ENCODE assay signal across 9 cellular contexts in genomic region chr19:35247526-35248309, GRCh38. TPM values are rescaled to one million over a fixed set of nuclear protein-coding genes. Genes with fewer than 3 reads are reported as not detected.
A peak's percentile ranks its signal among the peaks of the same experiment; 100 is the strongest.
DNase-seq lines count a peak whose midpoint lies in the region; ATAC-seq and TF ChIP-seq lines count a peak whose summit lies in the region.
"Had no signal": no experiment of that assay in that cellular context is flagged by ENCODE, and none has a peak within 500 bp of the region (broad histone marks: within the 10 kb centered on the region; RNA-seq: fewer than 3 reads in every experiment).

No MANE protein-coding gene starts in this region.

- H3K27ac Mint-ChIP-seq in T-helper 17 cell, result peak overlapping the region; percentile 93
- peak overlapping the region; percentile 90 for H3K27ac Mint-ChIP-seq in central memory CD8-positive, alpha-beta T cell (ENCODE audit: low read depth)

- peaks cover 3% of the 10 kb centered on the region for H3K36me3 Mint-ChIP-seq in T-helper 17 cell (ENCODE audit: low read depth)
- peaks cover 16% of the 10 kb centered on the region for H3K36me3 Mint-ChIP-seq in central memory CD8-positive, alpha-beta T cell (ENCODE audit: insufficient read depth)

- DNase-seq in CD1c-positive myeloid dendritic cell (ENCODE audit: extremely low spot score), result peak; percentile 34
- peak; percentile 39 to 48 (median 43) for DNase-seq in T-helper 17 cell
- no peak for DNase-seq in central memory CD8-positive, alpha-beta T cell (ENCODE audit: low spot score in 2 of 2)
- peak; percentile 90 for DNase-seq in lower lobe of right lung
- DNase-seq in stimulated activated naive CD8-positive, alpha-beta T cell treated with anti-CD3 and anti-CD28 coated beads, Interleukin-15, Interleukin-2, amounts not matched to agents 100 U/mL and 50 U/mL, for 24 hours, result peak; percentile 71
- no peak for DNase-seq in GF-D8 (lab: John Stamatoyannopoulos, UW)

- H3K27me3 ChIP-seq in HUES6 (ENCODE audit: control insufficient read depth, insufficient read depth, low read length), result no peaks in the 10 kb centered on the region
- peaks cover 24% of the 10 kb centered on the region for H3K27me3 ChIP-seq in lower lobe of right lung (ENCODE audit: low read depth)

- peak; percentile 53 for TF ChIP-seq CTCF in lower lobe of right lung (IDR thresholded peaks at IDR 0.05)

- H3K27ac ChIP-seq in HUES6 (ENCODE audit: low read depth, low read length) (peak overlapping the region; percentile 96), lower lobe of right lung (peak overlapping the region; percentile 95)

- peak overlapping the region; percentile 91 for H3K4me3 Mint-ChIP-seq in T-helper 17 cell
- peak overlapping the region; percentile 89 for H3K4me3 Mint-ChIP-seq in central memory CD8-positive, alpha-beta T cell

- H3K4me3 ChIP-seq in HUES6 (ENCODE audit: low read depth, low read length), result peak overlapping the region; percentile 68
- H3K4me3 ChIP-seq in lower lobe of right lung, result peak overlapping the region; percentile 71

- ATAC-seq in GM19372 (IDR thresholded peaks at IDR 0.05; ENCODE audit: low read depth, unreplicated experiment) (peak; percentile 48), T-helper 17 cell (peak; percentile 61), lower lobe of right lung (peak; percentile 89 to 91)
- ATAC-seq in central memory CD8-positive, alpha-beta T cell (replicated peaks; ENCODE audit: extremely low read depth, poor library complexity, severe bottlenecking), result peak; percentile 45
- peak; percentile 48 for ATAC-seq in stimulated activated naive CD8-positive, alpha-beta T cell treated with anti-CD3 and anti-CD28 coated beads, Interleukin-15, Interleukin-2, amounts not matched to agents 100 U/mL and 50 U/mL, for 24 hours

- H3K4me1 Mint-ChIP-seq in T-helper 17 cell, result peaks cover 32% of the 10 kb centered on the region
- H3K4me1 Mint-ChIP-seq in central memory CD8-positive, alpha-beta T cell, result peaks cover 36% of the 10 kb centered on the region

- H3K4me1 ChIP-seq in HUES6 (ENCODE audit: control insufficient read depth, insufficient read depth, low read length), result peaks cover 9% of the 10 kb centered on the region
- H3K4me1 ChIP-seq in lower lobe of right lung, result peaks cover 31% of the 10 kb centered on the region

- intact Hi-C loops in lower lobe of right lung (cut with DNase I), result no loop called here

- peak overlapping the region; percentile 92 for H3K9ac ChIP-seq in HUES6 (ENCODE audit: low read length)

- H3K27me3 Mint-ChIP-seq in T-helper 17 cell, result no peaks in the 10 kb centered on the region
- peaks cover 59% of the 10 kb centered on the region for H3K27me3 Mint-ChIP-seq in central memory CD8-positive, alpha-beta T cell

- H3K9me3 ChIP-seq in HUES6 (ENCODE audit: control insufficient read depth, insufficient read depth, low read depth, low read length), result no peaks in the 10 kb centered on the region
- no peaks in the 10 kb centered on the region for H3K9me3 ChIP-seq in T-helper 17 cell (ENCODE audit: control insufficient read depth, low read length, poor library complexity, severe bottlenecking)
- H3K9me3 ChIP-seq in lower lobe of right lung, result peaks cover 4% of the 10 kb centered on the region

- no peaks in the 10 kb centered on the region for H3K9me3 Mint-ChIP-seq in central memory CD8-positive, alpha-beta T cell

- peaks cover 20% of the 10 kb centered on the region for H3K36me3 ChIP-seq in HUES6 (ENCODE audit: control insufficient read depth, insufficient read depth, low read length)
- H3K36me3 ChIP-seq in lower lobe of right lung, result peaks cover 11% of the 10 kb centered on the region

RNA-seq across cellular contexts. Expression of gene LSR, which starts 1.1 kb away (rescaled TPM):
- total RNA-seq in T-helper 17 cell, result 10 to 100 TPM; 42.6 to 44.5 TPM
- 74.1 TPM for total RNA-seq in lower lobe of right lung

RNA-seq across cellular contexts. Expression of gene FAM187B, which starts 19.2 kb away (rescaled TPM):
- not detected for total RNA-seq in T-helper 17 cell
- 0.41 TPM for total RNA-seq in lower lobe of right lung
- total RNA-seq: frontal cortex had no signal

RNA-seq across cellular contexts. Expression of gene USF2, which starts 21.0 kb away (rescaled TPM):
- total RNA-seq in T-helper 17 cell, result 100 to 1,000 TPM; 204 to 299 TPM
- total RNA-seq in lower lobe of right lung, result 171 TPM

RNA-seq across cellular contexts. Expression of gene HAMP, which starts 34.6 kb away (rescaled TPM):
- total RNA-seq in T-helper 17 cell, result 1 to 10 TPM in 1 of 2 donors, under 1 TPM in 1; 0.55 to 2.8 TPM
- not detected for total RNA-seq in lower lobe of right lung
- total RNA-seq: frontal cortex had no signal

RNA-seq across cellular contexts. Expression of gene MAG, which starts 44.2 kb away (rescaled TPM):
- total RNA-seq in T-helper 17 cell (not detected), lower lobe of right lung (not detected)
- total RNA-seq: frontal cortex had no signal

Comparison
In these comparisons a context has a peak if more than half of its experiments do, and no peak if none do; other contexts are left out.
1. DNase-seq: peak in CD1c-positive myeloid dendritic cell (single experiment), T-helper 17 cell (3 of 3), lower lobe of right lung (single experiment) and stimulated activated naive CD8-positive, alpha-beta T cell treated with anti-CD3 and anti-CD28 coated beads, Interleukin-15, Interleukin-2, amounts not matched to agents 100 U/mL and 50 U/mL, for 24 hours (single experiment); none in central memory CD8-positive, alpha-beta T cell (0 of 2) and GF-D8 (single experiment).
2. Peak in every context shown above with its lines, with median percentiles within 50 percentile points of each other: ATAC-seq.